8 cellular contexts compared by ENCODE assay signal in genomic region chr15:51830279-51830806, GRCh38.
A peak's percentile ranks its signal among the peaks of the same experiment; 100 is the strongest.
DNase-seq lines count a peak whose midpoint lies in the region; ATAC-seq and TF ChIP-seq lines count a peak whose summit lies in the region.

No MANE protein-coding gene starts in this region.

- DNase-seq in DMS 273 (lab: John Stamatoyannopoulos, UW; ENCODE audit: unreplicated experiment) (peak; percentile 76), DMS 273 treated with DMSO at 0.1 percent for 48 hours (lab: John Stamatoyannopoulos, UW) (no peak), astrocyte of the spinal cord (ENCODE audit: low read depth, low spot score) (peak; percentile 79), iris pigment epithelial cell (ENCODE audit: low read depth) (peak; percentile 34), SHP77 (lab: John Stamatoyannopoulos, UW) (no peak), T-helper 9 cell (no peak)
- DNase-seq in stimulated activated effector memory CD8-positive, alpha-beta T cell treated with anti-CD3 and anti-CD28 coated beads, Interleukin-12 subunit alpha, Interleukin-12 subunit beta, amount 100 ng/mL, for 72 hours (ENCODE audit: low spot score in 2 of 2), result no peak

- ATAC-seq in stimulated activated effector memory CD8-positive, alpha-beta T cell treated with anti-CD3 and anti-CD28 coated beads, Interleukin-12 subunit alpha, Interleukin-12 subunit beta, amount 100 ng/mL, for 72 hours, result peak; percentile 14

- H3K4me1 Mint-ChIP-seq in stimulated activated effector memory CD8-positive, alpha-beta T cell treated with anti-CD3 and anti-CD28 coated beads, Interleukin-12 subunit alpha, Interleukin-12 subunit beta, amount 100 ng/mL, for 72 hours, result peaks cover 49% of the 10 kb centered on the region

- in situ Hi-C loops in astrocyte of the spinal cord (cut with HindIII; ENCODE audit: low sequenced_read_pairs), result no loop called here

- no peaks in the 10 kb centered on the region for H3K36me3 ChIP-seq in KOPT-K1 (ENCODE audit: insufficient read depth, low read length)

- TF ChIP-seq CTCF in astrocyte of the spinal cord (IDR thresholded peaks at IDR 0.05; ENCODE audit: low read depth, low read length), result no peak

- peak overlapping the region; percentile 95 for H3K27ac Mint-ChIP-seq in stimulated activated effector memory CD8-positive, alpha-beta T cell treated with anti-CD3 and anti-CD28 coated beads, Interleukin-12 subunit alpha, Interleukin-12 subunit beta, amount 100 ng/mL, for 72 hours

- peak overlapping the region; percentile 77 for H3K27ac ChIP-seq in KOPT-K1 (ENCODE audit: low read depth, low read length, poor library complexity, severe bottlenecking)

- H3K36me3 Mint-ChIP-seq in stimulated activated effector memory CD8-positive, alpha-beta T cell treated with anti-CD3 and anti-CD28 coated beads, Interleukin-12 subunit alpha, Interleukin-12 subunit beta, amount 100 ng/mL, for 72 hours, result peaks cover 16% of the 10 kb centered on the region

- H3K4me3 ChIP-seq in astrocyte of the spinal cord (ENCODE audit: low read depth, low read length), result peak overlapping the region; percentile 61

- no peaks in the 10 kb centered on the region for H3K9me3 Mint-ChIP-seq in stimulated activated effector memory CD8-positive, alpha-beta T cell treated with anti-CD3 and anti-CD28 coated beads, Interleukin-12 subunit alpha, Interleukin-12 subunit beta, amount 100 ng/mL, for 72 hours

- H3K9me3 ChIP-seq in KOPT-K1 (ENCODE audit: insufficient read depth, low read length, poor library complexity, severe bottlenecking), result no peaks in the 10 kb centered on the region

- peak overlapping the region; percentile 93 for H3K4me3 Mint-ChIP-seq in stimulated activated effector memory CD8-positive, alpha-beta T cell treated with anti-CD3 and anti-CD28 coated beads, Interleukin-12 subunit alpha, Interleukin-12 subunit beta, amount 100 ng/mL, for 72 hours

Comparison
In these comparisons a context has a peak if more than half of its experiments do, and no peak if none do; other contexts are left out.
1. DNase-seq: peak in DMS 273 (single experiment), astrocyte of the spinal cord (single experiment) and iris pigment epithelial cell (single experiment); none in DMS 273 treated with DMSO at 0.1 percent for 48 hours (single experiment), stimulated activated effector memory CD8-positive, alpha-beta T cell treated with anti-CD3 and anti-CD28 coated beads, Interleukin-12 subunit alpha, Interleukin-12 subunit beta, amount 100 ng/mL, for 72 hours (0 of 2), SHP77 (0 of 2) and T-helper 9 cell (single experiment).